ENCODE assay signal across 8 cellular contexts in the genomic region with DNA sequence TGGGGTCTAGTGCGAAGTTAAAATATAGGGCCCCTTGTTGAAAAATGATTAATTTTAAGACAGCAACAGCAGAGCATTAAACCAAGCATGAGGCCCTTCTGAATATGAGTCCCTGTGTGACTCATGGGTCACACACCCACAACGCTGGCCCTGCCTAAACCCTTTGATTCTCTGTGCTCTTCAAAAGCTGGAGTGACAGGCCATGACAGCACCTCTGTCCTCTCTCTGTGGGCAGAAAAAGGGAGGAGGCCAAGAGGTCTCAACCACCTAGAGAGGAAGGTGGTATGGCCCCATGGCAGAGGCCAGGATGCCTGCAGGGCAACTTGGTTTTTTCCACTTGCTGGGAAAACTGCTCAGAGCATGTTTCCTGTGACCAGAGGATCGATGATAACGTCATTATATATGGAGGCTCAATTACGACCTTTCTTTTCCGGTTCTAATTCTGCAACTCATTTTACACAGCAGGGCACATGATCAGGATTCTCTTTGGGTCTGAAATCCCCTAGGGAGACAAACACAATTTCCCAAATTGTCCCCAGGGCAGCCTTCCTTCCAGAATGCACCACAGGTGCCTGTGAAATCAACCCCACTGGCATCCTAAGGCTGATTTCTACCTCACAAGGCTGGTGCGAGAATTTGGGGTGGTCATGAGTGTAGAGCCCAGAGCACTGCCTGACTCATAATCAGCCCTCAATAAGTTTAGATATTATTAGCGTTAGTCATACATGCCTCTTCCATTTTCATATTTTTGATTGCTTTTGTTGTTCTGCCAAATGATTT.
DNase-seq lines count a peak whose midpoint lies in the region; ATAC-seq and TF ChIP-seq lines count a peak whose summit lies in the region.

No MANE protein-coding gene starts in this region.

- peaks cover 48% of the 10 kb centered on the region for H3K4me1 ChIP-seq in SJCRH30
- H3K4me1 ChIP-seq in MM.1S (ENCODE audit: low read length): no peaks in the 10 kb centered on the region

- no peaks in the 10 kb centered on the region for H3K27me3 ChIP-seq in SJCRH30
- H3K27me3 ChIP-seq in MM.1S (replicated peaks; ENCODE audit: insufficient read depth, low read length): no peaks in the 10 kb centered on the region

- no peaks in the 10 kb centered on the region for H3K9me2 ChIP-seq in MM.1S (replicated peaks; ENCODE audit: insufficient read depth, low read length)

- H3K4me2 ChIP-seq in MM.1S (ENCODE audit: low read depth, low read length): no peak overlapping the region

- H2AFZ ChIP-seq in MM.1S (ENCODE audit: low read length): no peak overlapping the region

- H3F3A ChIP-seq in MM.1S (ENCODE audit: insufficient read depth, low read length): no peaks in the 10 kb centered on the region

- peak in 2 of 3 experiments; percentile 27 to 71 for DNase-seq in NCI-H1417 (lab: John Stamatoyannopoulos, UW)
- DNase-seq in NCI-H1417 treated with DMSO at 0.1 percent for 48 hours (lab: John Stamatoyannopoulos, UW): no peak
- peak in 1 of 2 experiments; percentile 57 for DNase-seq in SJCRH30
- DNase-seq in stimulated activated CD8-positive, alpha-beta memory T cell treated with anti-CD3 and anti-CD28 coated beads, Interleukin-4, amount 100 ng/mL, for 48 hours: peak; percentile 69
- DNase-seq in NCI-H2171 treated with DMSO at 0.1 percent for 48 hours (lab: John Stamatoyannopoulos, UW): no peak
- no peak for DNase-seq in occipital lobe (lab: John Stamatoyannopoulos, UW)
- DNase-seq in MM.1S: no peak

- H3K79me2 ChIP-seq in MM.1S (ENCODE audit: low read length): no peaks in the 10 kb centered on the region

- ATAC-seq in esophagus mucosa: peak; percentile 89

- no peaks in the 10 kb centered on the region for H3K36me3 ChIP-seq in SJCRH30
- H3K36me3 ChIP-seq in MM.1S (replicated peaks; ENCODE audit: insufficient read depth, low read length): no peaks in the 10 kb centered on the region

- no peak overlapping the region for H3K9ac ChIP-seq in MM.1S (ENCODE audit: low read length)

- H4K20me1 ChIP-seq in MM.1S (ENCODE audit: insufficient read depth, low read length): no peaks in the 10 kb centered on the region

- H3K27ac ChIP-seq in SJCRH30 (peak overlapping the region; percentile 26), MM.1S (ENCODE audit: low read length) (no peak overlapping the region)

- no peak for TF ChIP-seq CTCF in MM.1S (IDR thresholded peaks at IDR 0.05; ENCODE audit: low read length)

- H3K4me3 ChIP-seq in SJCRH30 (no peak overlapping the region), MM.1S (ENCODE audit: low read length) (no peak overlapping the region)

- H3K9me3 ChIP-seq in SJCRH30 (replicated peaks) (no peaks in the 10 kb centered on the region), MM.1S (replicated peaks; ENCODE audit: insufficient read depth, low read length) (no peaks in the 10 kb centered on the region)

Comparison
In these comparisons a context has a peak if more than half of its experiments do, and no peak if none do; other contexts are left out.
1. DNase-seq: peak in NCI-H1417 (2 of 3) and stimulated activated CD8-positive, alpha-beta memory T cell treated with anti-CD3 and anti-CD28 coated beads, Interleukin-4, amount 100 ng/mL, for 48 hours (single experiment); none in NCI-H1417 treated with DMSO at 0.1 percent for 48 hours (single experiment), NCI-H2171 treated with DMSO at 0.1 percent for 48 hours (single experiment), occipital lobe (single experiment) and MM.1S (single experiment).